14 cellular contexts compared by ENCODE assay signal in the genomic region with DNA sequence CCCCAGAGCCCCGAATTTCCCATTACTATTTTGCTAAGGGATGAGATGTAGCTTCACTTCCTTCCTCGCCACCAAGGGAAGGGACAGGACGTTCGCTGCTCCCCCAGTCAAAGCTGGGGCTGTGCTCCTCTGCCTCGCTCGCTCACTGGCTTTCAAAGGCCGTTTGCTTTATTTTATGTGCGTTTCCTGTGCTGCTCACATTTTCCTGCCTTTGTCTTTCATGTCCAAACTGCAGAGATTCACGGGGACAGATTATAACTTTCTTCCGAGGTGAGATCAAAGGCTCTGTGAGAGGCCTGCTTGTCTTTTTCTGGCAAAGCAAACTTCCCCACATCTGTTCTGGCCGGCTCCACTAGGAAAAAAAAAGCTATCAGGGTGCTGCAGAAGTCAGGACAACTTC.
DNase-seq lines count a peak whose midpoint lies in the region; ATAC-seq and TF ChIP-seq lines count a peak whose summit lies in the region.
"Had no signal": no experiment of that assay in that cellular context is flagged by ENCODE, and none has a peak within 500 bp of the region (broad histone marks: within the 10 kb centered on the region; RNA-seq: fewer than 3 reads in every experiment).

No MANE protein-coding gene starts in this region.

- no peaks in the 10 kb centered on the region for H3K9me3 Mint-ChIP-seq in CD8-positive, alpha-beta T cell
- H3K9me3 Mint-ChIP-seq in activated T-cell treated with anti-CD3 and anti-CD28 coated beads, Interleukin-2, amount 50 U/mL, for 4 hours, result no peaks in the 10 kb centered on the region

- H4K20me1 ChIP-seq in BLaER1, result no peaks in the 10 kb centered on the region

- H3K4me3 ChIP-seq in BLaER1, result no peak overlapping the region
- H3K4me3 ChIP-seq in CD8-positive, alpha-beta T cell (ENCODE audit: low read depth, low read length), result peak overlapping the region; percentile 35
- no peak overlapping the region for H3K4me3 ChIP-seq in mesodermal cell (ENCODE audit: extremely low read depth, insufficient read depth, low read length, poor library complexity, severe bottlenecking)
- H3K4me3 ChIP-seq: K562 had no signal

- CTCF ChIA-PET in CD8-positive, alpha-beta T cell (lab: Charles Lee), result interaction anchor here (0.6 to 1.4 kb wide), 3 partner anchors 44 to 1801 kb away, joined by 3 to 4 read pairs (median 4); no protein-coding TSS in a partner anchor

- no peaks in the 10 kb centered on the region for H3K36me3 Mint-ChIP-seq in CD8-positive, alpha-beta T cell
- no peaks in the 10 kb centered on the region for H3K36me3 Mint-ChIP-seq in activated T-cell treated with anti-CD3 and anti-CD28 coated beads, Interleukin-2, amount 50 U/mL, for 4 hours (ENCODE audit: insufficient read depth)

- intact Hi-C loops in CD8-positive, alpha-beta T cell (cut with DNase I, micrococcal nuclease), result no loop called here

- peaks cover 32% of the 10 kb centered on the region for H3K4me1 Mint-ChIP-seq in CD8-positive, alpha-beta T cell (ENCODE audit: low read depth)
- H3K4me1 Mint-ChIP-seq in activated T-cell treated with anti-CD3 and anti-CD28 coated beads, Interleukin-2, amount 50 U/mL, for 4 hours (ENCODE audit: low read depth), result peaks cover 20% of the 10 kb centered on the region

- WGBS in mesodermal cell (ENCODE audit: insufficient coverage in 2 of 2), 2 experiments, result 45 to 49% methylated on average over 7 to 10 of the region's 11 CpGs

- peak overlapping the region; percentile 54 for H3K4me2 ChIP-seq in BLaER1

- H3K27ac Mint-ChIP-seq in CD8-positive, alpha-beta T cell, result peak overlapping the region; percentile 73
- H3K27ac Mint-ChIP-seq: progenitor cell of endocrine pancreas had no signal

- H3K4me1 ChIP-seq in BLaER1, result peaks cover 61% of the 10 kb centered on the region
- peaks cover 23% of the 10 kb centered on the region for H3K4me1 ChIP-seq in CD8-positive, alpha-beta T cell (ENCODE audit: insufficient read depth, low read length)
- peaks cover 32% of the 10 kb centered on the region for H3K4me1 ChIP-seq in mesodermal cell (ENCODE audit: control insufficient read depth, insufficient read depth, low read length, poor library complexity, severe bottlenecking)
- H3K4me1 ChIP-seq: BE2C had no signal

- peak overlapping the region; percentile 70 for H3K4me3 Mint-ChIP-seq in CD8-positive, alpha-beta T cell
- peak overlapping the region; percentile 64 for H3K4me3 Mint-ChIP-seq in activated T-cell treated with anti-CD3 and anti-CD28 coated beads, Interleukin-2, amount 50 U/mL, for 4 hours

- POLR2A ChIA-PET in CD8-positive, alpha-beta T cell (lab: Charles Lee), result no interaction called here

- no peak overlapping the region for H3K9ac ChIP-seq in BLaER1

- H3K9me3 ChIP-seq in BLaER1 (peaks cover 25% of the 10 kb centered on the region), mesodermal cell (ENCODE audit: control insufficient read depth, low read length) (no peaks in the 10 kb centered on the region)
- H3K9me3 ChIP-seq in CD8-positive, alpha-beta T cell (ENCODE audit: low read length), result no peaks in the 10 kb centered on the region
- H3K9me3 ChIP-seq: BE2C had no signal

- no peaks in the 10 kb centered on the region for H3K36me3 ChIP-seq in BLaER1
- H3K36me3 ChIP-seq in CD8-positive, alpha-beta T cell (ENCODE audit: insufficient read depth, low read length), result no peaks in the 10 kb centered on the region
- no peaks in the 10 kb centered on the region for H3K36me3 ChIP-seq in mesodermal cell (ENCODE audit: control insufficient read depth, insufficient read depth, low read length)
- H3K36me3 ChIP-seq: BE2C had no signal

- ATAC-seq in CD8-positive, alpha-beta T cell, result no peak
- peak in 1 of 2 donors; percentile 46 for ATAC-seq in activated T-cell treated with anti-CD3 and anti-CD28 coated beads, Interleukin-2, amount 50 U/mL, for 4 hours
- no peak for ATAC-seq in GM21786 (IDR thresholded peaks at IDR 0.05; ENCODE audit: unreplicated experiment)
- ATAC-seq: K562, left cardiac atrium had no signal

- no peaks in the 10 kb centered on the region for H3K27me3 ChIP-seq in BLaER1
- no peaks in the 10 kb centered on the region for H3K27me3 ChIP-seq in CD8-positive, alpha-beta T cell (ENCODE audit: insufficient read depth, low read length)
- H3K27me3 ChIP-seq: BE2C had no signal

- TF ChIP-seq CTCF in CD8-positive, alpha-beta T cell (IDR thresholded peaks at IDR 0.05), result no peak

- DNase-seq in CD8-positive, alpha-beta T cell, result no peak
- DNase-seq in activated T-cell treated with anti-CD3 and anti-CD28 coated beads, Interleukin-2, amount 50 U/mL, for 4 hours, result no peak
- DNase-seq in NCI-H1436 treated with DMSO at 0.1 percent for 48 hours (lab: John Stamatoyannopoulos, UW), result no peak
- no peak for DNase-seq in NOMO-1 (lab: John Stamatoyannopoulos, UW; ENCODE audit: unreplicated experiment in 2 of 2)
- no peak for DNase-seq in amniotic stem cell (lab: John Stamatoyannopoulos, UW)
- DNase-seq: BE2C; effector CD4-positive, alpha-beta T cell; left cardiac atrium; NCI-H1092 treated with DMSO at 0.1 percent for 48 hours had no signal

- H3K27me3 Mint-ChIP-seq in CD8-positive, alpha-beta T cell (ENCODE audit: low read depth), result no peaks in the 10 kb centered on the region
- H3K27me3 Mint-ChIP-seq in activated T-cell treated with anti-CD3 and anti-CD28 coated beads, Interleukin-2, amount 50 U/mL, for 4 hours (ENCODE audit: low read depth), result no peaks in the 10 kb centered on the region

- H3K27ac ChIP-seq in BLaER1 (peak overlapping the region; percentile 48; the same call in 1 of the 2 replicates), mesodermal cell (ENCODE audit: low read depth, low read length, severe bottlenecking) (peak overlapping the region; percentile 53)
- no peak overlapping the region for H3K27ac ChIP-seq in CD8-positive, alpha-beta T cell (ENCODE audit: low read depth, low read length)
